In the genomic region with DNA sequence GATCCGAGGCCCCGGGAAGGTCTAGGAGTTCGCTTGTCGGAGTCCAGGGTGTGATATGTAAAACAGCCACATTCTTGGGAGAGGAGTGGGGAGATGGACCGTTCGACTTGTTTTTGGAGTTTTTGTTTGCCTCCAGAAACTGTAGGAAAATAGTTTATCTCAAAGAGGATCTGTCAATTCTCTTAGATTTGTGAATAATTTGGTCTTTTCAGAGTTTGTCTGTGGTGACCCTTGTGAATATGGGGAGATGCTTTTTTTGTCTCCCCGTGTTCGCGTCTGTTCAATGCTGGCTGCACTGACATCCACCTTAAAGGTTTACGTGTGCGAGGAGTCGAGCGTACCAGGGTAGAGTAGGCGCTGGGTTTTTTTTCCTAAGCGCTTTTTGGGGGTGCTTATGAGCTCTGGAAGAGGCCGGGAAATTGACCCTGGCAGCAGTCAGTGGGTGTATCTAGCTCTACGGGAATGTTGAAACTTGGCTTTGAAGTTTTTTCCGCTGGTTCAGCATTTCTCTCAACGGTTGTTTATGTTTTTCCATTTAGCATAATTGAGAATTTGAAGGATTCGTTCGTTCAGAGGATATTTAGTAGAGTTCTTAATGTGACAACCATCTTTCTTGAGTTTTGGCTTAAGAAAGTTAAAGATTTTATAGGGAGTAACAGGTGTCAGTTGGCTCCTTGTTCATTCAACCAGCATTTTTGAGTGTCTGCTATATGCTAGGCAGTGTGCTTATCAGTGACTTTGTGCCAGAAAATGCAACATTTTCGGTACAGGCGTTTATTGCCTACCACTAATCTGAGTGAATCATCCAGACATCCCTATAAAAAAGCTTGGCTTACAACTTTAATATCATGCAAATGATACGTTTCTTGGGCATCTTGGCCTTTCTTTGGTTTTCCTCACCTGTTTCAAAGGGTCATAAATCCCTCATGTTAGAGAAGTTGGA, we compare ENCODE assay signal across 1 cellular context.
TF ChIP-seq lines count a peak whose summit lies in the region.

No MANE protein-coding gene starts in this region.

TF ChIP-seq in HEK293, 187 proteins besides CTCF, POLR2A, EP300 and RAD21 (continued from another document):
- TF ChIP-seq KLF1 (tag by site-specific recombination; IDR thresholded peaks at IDR 0.05) (no peak), ZNF239 (tag by site-specific recombination; IDR thresholded peaks at IDR 0.05) (peak; percentile 81; the same call in 1 of the 2 replicates), KLF10 (tag by site-specific recombination; IDR thresholded peaks at IDR 0.05) (no peak), PRDM1 (tag by site-specific recombination; IDR thresholded peaks at IDR 0.05) (no peak), ZNF426 (tag by site-specific recombination; IDR thresholded peaks at IDR 0.05) (no peak), ZNF529 (tag by site-specific recombination; IDR thresholded peaks at IDR 0.05; ENCODE audit: insufficient replicate concordance) (no peak), OVOL3 (tag by site-specific recombination; IDR thresholded peaks at IDR 0.05) (no peak), ZNF707 (tag by site-specific recombination; IDR thresholded peaks at IDR 0.05) (no peak), YY2 (tag by site-specific recombination; IDR thresholded peaks at IDR 0.05) (no peak), EGR2 (tag by site-specific recombination; IDR thresholded peaks at IDR 0.05; ENCODE audit: low read depth) (0 out of 2 replicates have a peak, but pooled peaks have one; percentile 18), BCL11A (tag by site-specific recombination; IDR thresholded peaks at IDR 0.05; ENCODE audit: low read depth) (no peak), ZNF174 (tag by site-specific recombination; IDR thresholded peaks at IDR 0.05) (no peak), ZNF585B (tag by site-specific recombination; IDR thresholded peaks at IDR 0.05) (no peak), SCRT2 (tag by site-specific recombination; IDR thresholded peaks at IDR 0.05) (peak; percentile 95), ZNF549 (tag by site-specific recombination; IDR thresholded peaks at IDR 0.05) (no peak), ZNF223 (tag by site-specific recombination; IDR thresholded peaks at IDR 0.05) (no peak), ZNF266 (tag by site-specific recombination; IDR thresholded peaks at IDR 0.05; ENCODE audit: low read depth) (no peak), ZNF202 (tag by site-specific recombination; IDR thresholded peaks at IDR 0.05; ENCODE audit: borderline replicate concordance) (no peak), ZNF837 (tag by site-specific recombination; IDR thresholded peaks at IDR 0.05) (no peak), ZNF571 (tag by site-specific recombination; IDR thresholded peaks at IDR 0.05) (no peak), FEZF1 (tag by site-specific recombination; IDR thresholded peaks at IDR 0.05) (no peak), ZNF514 (tag by site-specific recombination; IDR thresholded peaks at IDR 0.05) (no peak), ZBTB21 (tag by site-specific recombination; IDR thresholded peaks at IDR 0.05) (no peak), ZNF138 (tag by site-specific recombination; IDR thresholded peaks at IDR 0.05; ENCODE audit: borderline replicate concordance) (no peak), ZBTB48 (tag by site-specific recombination; IDR thresholded peaks at IDR 0.05) (no peak), SETDB1 (IDR thresholded peaks at IDR 0.05; ENCODE audit: insufficient read length, low read length) (no peak), GLIS2 (tag by site-specific recombination; IDR thresholded peaks at IDR 0.05) (no peak), ZNF610 (tag by site-specific recombination; IDR thresholded peaks at IDR 0.05; ENCODE audit: borderline replicate concordance) (no peak)
- TF ChIP-seq, protein P1, sequence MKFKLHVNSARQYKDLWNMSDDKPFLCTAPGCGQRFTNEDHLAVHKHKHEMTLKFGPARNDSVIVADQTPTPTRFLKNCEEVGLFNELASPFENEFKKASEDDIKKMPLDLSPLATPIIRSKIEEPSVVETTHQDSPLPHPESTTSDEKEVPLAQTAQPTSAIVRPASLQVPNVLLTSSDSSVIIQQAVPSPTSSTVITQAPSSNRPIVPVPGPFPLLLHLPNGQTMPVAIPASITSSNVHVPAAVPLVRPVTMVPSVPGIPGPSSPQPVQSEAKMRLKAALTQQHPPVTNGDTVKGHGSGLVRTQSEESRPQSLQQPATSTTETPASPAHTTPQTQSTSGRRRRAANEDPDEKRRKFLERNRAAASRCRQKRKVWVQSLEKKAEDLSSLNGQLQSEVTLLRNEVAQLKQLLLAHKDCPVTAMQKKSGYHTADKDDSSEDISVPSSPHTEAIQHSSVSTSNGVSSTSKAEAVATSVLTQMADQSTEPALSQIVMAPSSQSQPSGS (tag by site-specific recombination; IDR thresholded peaks at IDR 0.05; ENCODE audit: low read depth), result no peak
- TF ChIP-seq, protein P2, sequence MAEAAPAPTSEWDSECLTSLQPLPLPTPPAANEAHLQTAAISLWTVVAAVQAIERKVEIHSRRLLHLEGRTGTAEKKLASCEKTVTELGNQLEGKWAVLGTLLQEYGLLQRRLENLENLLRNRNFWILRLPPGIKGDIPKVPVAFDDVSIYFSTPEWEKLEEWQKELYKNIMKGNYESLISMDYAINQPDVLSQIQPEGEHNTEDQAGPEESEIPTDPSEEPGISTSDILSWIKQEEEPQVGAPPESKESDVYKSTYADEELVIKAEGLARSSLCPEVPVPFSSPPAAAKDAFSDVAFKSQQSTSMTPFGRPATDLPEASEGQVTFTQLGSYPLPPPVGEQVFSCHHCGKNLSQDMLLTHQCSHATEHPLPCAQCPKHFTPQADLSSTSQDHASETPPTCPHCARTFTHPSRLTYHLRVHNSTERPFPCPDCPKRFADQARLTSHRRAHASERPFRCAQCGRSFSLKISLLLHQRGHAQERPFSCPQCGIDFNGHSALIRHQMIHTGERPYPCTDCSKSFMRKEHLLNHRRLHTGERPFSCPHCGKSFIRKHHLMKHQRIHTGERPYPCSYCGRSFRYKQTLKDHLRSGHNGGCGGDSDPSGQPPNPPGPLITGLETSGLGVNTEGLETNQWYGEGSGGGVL (tag by site-specific recombination; IDR thresholded peaks at IDR 0.05), result no peak
- TF ChIP-seq, protein P3, sequence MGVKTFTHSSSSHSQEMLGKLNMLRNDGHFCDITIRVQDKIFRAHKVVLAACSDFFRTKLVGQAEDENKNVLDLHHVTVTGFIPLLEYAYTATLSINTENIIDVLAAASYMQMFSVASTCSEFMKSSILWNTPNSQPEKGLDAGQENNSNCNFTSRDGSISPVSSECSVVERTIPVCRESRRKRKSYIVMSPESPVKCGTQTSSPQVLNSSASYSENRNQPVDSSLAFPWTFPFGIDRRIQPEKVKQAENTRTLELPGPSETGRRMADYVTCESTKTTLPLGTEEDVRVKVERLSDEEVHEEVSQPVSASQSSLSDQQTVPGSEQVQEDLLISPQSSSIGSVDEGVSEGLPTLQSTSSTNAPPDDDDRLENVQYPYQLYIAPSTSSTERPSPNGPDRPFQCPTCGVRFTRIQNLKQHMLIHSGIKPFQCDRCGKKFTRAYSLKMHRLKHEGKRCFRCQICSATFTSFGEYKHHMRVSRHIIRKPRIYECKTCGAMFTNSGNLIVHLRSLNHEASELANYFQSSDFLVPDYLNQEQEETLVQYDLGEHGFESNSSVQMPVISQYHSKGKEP (tag by site-specific recombination; IDR thresholded peaks at IDR 0.05), result peak; percentile 45; the same call in 1 of the 2 replicates
- TF ChIP-seq, protein P4, sequence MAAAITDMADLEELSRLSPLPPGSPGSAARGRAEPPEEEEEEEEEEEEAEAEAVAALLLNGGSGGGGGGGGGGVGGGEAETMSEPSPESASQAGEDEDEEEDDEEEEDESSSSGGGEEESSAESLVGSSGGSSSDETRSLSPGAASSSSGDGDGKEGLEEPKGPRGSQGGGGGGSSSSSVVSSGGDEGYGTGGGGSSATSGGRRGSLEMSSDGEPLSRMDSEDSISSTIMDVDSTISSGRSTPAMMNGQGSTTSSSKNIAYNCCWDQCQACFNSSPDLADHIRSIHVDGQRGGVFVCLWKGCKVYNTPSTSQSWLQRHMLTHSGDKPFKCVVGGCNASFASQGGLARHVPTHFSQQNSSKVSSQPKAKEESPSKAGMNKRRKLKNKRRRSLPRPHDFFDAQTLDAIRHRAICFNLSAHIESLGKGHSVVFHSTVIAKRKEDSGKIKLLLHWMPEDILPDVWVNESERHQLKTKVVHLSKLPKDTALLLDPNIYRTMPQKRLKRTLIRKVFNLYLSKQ (tag by site-specific recombination; IDR thresholded peaks at IDR 0.05; ENCODE audit: borderline replicate concordance), result no peak
- TF ChIP-seq, protein P5, sequence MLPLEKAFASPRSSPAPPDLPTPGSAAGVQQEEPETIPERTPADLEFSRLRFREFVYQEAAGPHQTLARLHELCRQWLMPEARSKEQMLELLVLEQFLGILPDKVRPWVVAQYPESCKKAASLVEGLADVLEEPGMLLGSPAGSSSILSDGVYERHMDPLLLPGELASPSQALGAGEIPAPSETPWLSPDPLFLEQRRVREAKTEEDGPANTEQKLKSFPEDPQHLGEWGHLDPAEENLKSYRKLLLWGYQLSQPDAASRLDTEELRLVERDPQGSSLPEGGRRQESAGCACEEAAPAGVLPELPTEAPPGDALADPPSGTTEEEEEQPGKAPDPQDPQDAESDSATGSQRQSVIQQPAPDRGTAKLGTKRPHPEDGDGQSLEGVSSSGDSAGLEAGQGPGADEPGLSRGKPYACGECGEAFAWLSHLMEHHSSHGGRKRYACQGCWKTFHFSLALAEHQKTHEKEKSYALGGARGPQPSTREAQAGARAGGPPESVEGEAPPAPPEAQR (tag by site-specific recombination; IDR thresholded peaks at IDR 0.05), result no peak
- TF ChIP-seq, protein P6, sequence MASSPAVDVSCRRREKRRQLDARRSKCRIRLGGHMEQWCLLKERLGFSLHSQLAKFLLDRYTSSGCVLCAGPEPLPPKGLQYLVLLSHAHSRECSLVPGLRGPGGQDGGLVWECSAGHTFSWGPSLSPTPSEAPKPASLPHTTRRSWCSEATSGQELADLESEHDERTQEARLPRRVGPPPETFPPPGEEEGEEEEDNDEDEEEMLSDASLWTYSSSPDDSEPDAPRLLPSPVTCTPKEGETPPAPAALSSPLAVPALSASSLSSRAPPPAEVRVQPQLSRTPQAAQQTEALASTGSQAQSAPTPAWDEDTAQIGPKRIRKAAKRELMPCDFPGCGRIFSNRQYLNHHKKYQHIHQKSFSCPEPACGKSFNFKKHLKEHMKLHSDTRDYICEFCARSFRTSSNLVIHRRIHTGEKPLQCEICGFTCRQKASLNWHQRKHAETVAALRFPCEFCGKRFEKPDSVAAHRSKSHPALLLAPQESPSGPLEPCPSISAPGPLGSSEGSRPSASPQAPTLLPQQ (tag by site-specific recombination; IDR thresholded peaks at IDR 0.05), result no peak
- TF ChIP-seq, protein P7, sequence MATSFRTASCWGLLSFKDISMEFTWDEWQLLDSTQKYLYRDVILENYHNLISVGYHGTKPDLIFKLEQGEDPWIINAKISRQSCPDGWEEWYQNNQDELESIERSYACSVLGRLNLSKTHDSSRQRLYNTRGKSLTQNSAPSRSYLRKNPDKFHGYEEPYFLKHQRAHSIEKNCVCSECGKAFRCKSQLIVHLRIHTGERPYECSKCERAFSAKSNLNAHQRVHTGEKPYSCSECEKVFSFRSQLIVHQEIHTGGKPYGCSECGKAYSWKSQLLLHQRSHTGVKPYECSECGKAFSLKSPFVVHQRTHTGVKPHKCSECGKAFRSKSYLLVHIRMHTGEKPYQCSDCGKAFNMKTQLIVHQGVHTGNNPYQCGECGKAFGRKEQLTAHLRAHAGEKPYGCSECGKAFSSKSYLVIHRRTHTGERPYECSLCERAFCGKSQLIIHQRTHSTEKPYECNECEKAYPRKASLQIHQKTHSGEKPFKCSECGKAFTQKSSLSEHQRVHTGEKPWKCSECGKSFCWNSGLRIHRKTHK (tag by site-specific recombination; IDR thresholded peaks at IDR 0.05), result no peak
